8 cellular contexts compared by ENCODE assay signal in genomic region chr15:52331490-52332240, GRCh38. TPM values are rescaled to one million over a fixed set of nuclear protein-coding genes. Genes with fewer than 3 reads are reported as not detected.
DNase-seq lines count a peak whose midpoint lies in the region; ATAC-seq and TF ChIP-seq lines count a peak whose summit lies in the region.

No MANE protein-coding gene starts in this region.

- H3K9me3 Mint-ChIP-seq in activated naive CD8-positive, alpha-beta T cell (ENCODE audit: low read depth) = no peaks in the 10 kb centered on the region
- H3K9me3 Mint-ChIP-seq in immature natural killer cell = no peaks in the 10 kb centered on the region

- no peaks in the 10 kb centered on the region for H3K27me3 Mint-ChIP-seq in activated naive CD8-positive, alpha-beta T cell
- peaks cover 0 to 3% (median 0%) of the 10 kb centered on the region in 3 donors for H3K27me3 Mint-ChIP-seq in immature natural killer cell (ENCODE audit: low read depth in 3 of 3)

- H3K27ac Mint-ChIP-seq in activated naive CD8-positive, alpha-beta T cell = peak overlapping the region; percentile 86
- peak overlapping the region; percentile 74 to 88 (median 78) for H3K27ac Mint-ChIP-seq in immature natural killer cell

- CTCF ChIA-PET in SK-N-SH (lab: Yijun Ruan, JAX) = interaction anchor here (0.5 to 2.8 kb wide), 35 partner anchors 12 to 464 kb away, joined by 3 to 29 read pairs (median 4); partner anchors contain the start of genes MYO5A and MYO5C

- 47% methylated on average over 6 of the region's 6 CpGs for WGBS in SK-N-SH (ENCODE audit: low lambda C conversion rate)

- TF ChIP-seq RAD21 in SK-N-SH (IDR thresholded peaks at IDR 0.05; ENCODE audit: low read length) = peak; percentile 83

- no peaks in the 10 kb centered on the region for H4K20me1 ChIP-seq in SK-N-SH (ENCODE audit: insufficient read depth)

- H3K27ac ChIP-seq in SK-N-SH (ENCODE audit: low read depth in 2 of 2, low read length in 1 of 2) = no peak overlapping the region
- H3K27ac ChIP-seq in tibial artery = no peak overlapping the region

- H2AFZ ChIP-seq in SK-N-SH (ENCODE audit: low read depth) = no peak overlapping the region

- no peaks in the 10 kb centered on the region for H3K79me2 ChIP-seq in SK-N-SH (ENCODE audit: insufficient read depth)

- TF ChIP-seq CTCF in SK-N-SH (IDR thresholded peaks at IDR 0.05) (peak; percentile 63), tibial artery (IDR thresholded peaks at IDR 0.05) (no peak)

- H3K4me2 ChIP-seq in SK-N-SH = no peak overlapping the region

- POLR2A ChIA-PET in SK-N-SH (lab: Yijun Ruan, JAX) = no interaction called here

- H3K27me3 ChIP-seq in SK-N-SH (ENCODE audit: insufficient read depth) (no peaks in the 10 kb centered on the region), tibial artery (no peaks in the 10 kb centered on the region)

- H3K4me3 ChIP-seq in SK-N-SH (ENCODE audit: low read depth in 2 of 2, low read length in 1 of 2) (no peak overlapping the region), tibial artery (no peak overlapping the region)

- intact Hi-C loops in tibial artery (cut with DNase I; ENCODE audit: low total_unique reads) = no loop called here

- H3K36me3 ChIP-seq in SK-N-SH (replicated peaks in 1 of 2; ENCODE audit: control insufficient read depth in 1 of 2, insufficient read depth in 2 of 2, low read length in 1 of 2) (peaks cover 5 to 29% of the 10 kb centered on the region in 2 experiments), tibial artery (peaks cover 27 to 40% (median 37%) of the 10 kb centered on the region in 3 donors)

- in situ Hi-C loops in Caki2 (cut with HindIII; ENCODE audit: low pct_unique_long_range_greater_than_20kb, low sequenced_read_pairs) = no loop called here

- DNase-seq in Caki2 (ENCODE audit: low read depth) (peak; percentile 62), SK-N-SH (peak; percentile 48), immature natural killer cell (peak; percentile 34 to 64 (median 51)), tibial artery (no peak)
- DNase-seq in stimulated activated CD8-positive, alpha-beta memory T cell treated with anti-CD3 and anti-CD28 coated beads, Interleukin-12 subunit alpha, Interleukin-12 subunit beta, amount 100 ng/mL, for 4 hours (ENCODE audit: low read depth) = peak; percentile 3

- H3K9me3 ChIP-seq in SK-N-SH = no peaks in the 10 kb centered on the region
- no peaks in the 10 kb centered on the region for H3K9me3 ChIP-seq in tibial artery

- H3K9ac ChIP-seq in SK-N-SH = no peak overlapping the region

- H3K4me1 Mint-ChIP-seq in activated naive CD8-positive, alpha-beta T cell (ENCODE audit: low read depth) = peaks cover 14% of the 10 kb centered on the region
- peaks cover 12 to 19% of the 10 kb centered on the region in 2 donors for H3K4me1 Mint-ChIP-seq in immature natural killer cell

- H3K4me3 Mint-ChIP-seq in activated naive CD8-positive, alpha-beta T cell = no peak overlapping the region
- H3K4me3 Mint-ChIP-seq in immature natural killer cell = peak overlapping the region; percentile 53 to 74 (median 60)

- peaks cover 5% of the 10 kb centered on the region for H3F3A ChIP-seq in SK-N-SH (replicated peaks; ENCODE audit: insufficient read depth)

- peaks cover 14% of the 10 kb centered on the region for H3K36me3 Mint-ChIP-seq in activated naive CD8-positive, alpha-beta T cell
- peaks cover 13 to 32% (median 32%) of the 10 kb centered on the region in 3 donors for H3K36me3 Mint-ChIP-seq in immature natural killer cell

- no peak for TF ChIP-seq EP300 in SK-N-SH (IDR thresholded peaks at IDR 0.05; ENCODE audit: borderline replicate concordance in 1 of 2, low read depth in 1 of 2, low read length in 1 of 2)

- H3K9me2 ChIP-seq in SK-N-SH = no peaks in the 10 kb centered on the region

- peaks cover 3 to 10% of the 10 kb centered on the region in 2 experiments; a peak in 3 of 4 replicates for H3K4me1 ChIP-seq in SK-N-SH (ENCODE audit: control insufficient read depth in 1 of 2, insufficient read depth in 2 of 2, low read depth in 1 of 2, low read length in 1 of 2)
- H3K4me1 ChIP-seq in tibial artery = no peaks in the 10 kb centered on the region

- peak; percentile 93 for ATAC-seq in GM19351 (IDR thresholded peaks at IDR 0.05; ENCODE audit: unreplicated experiment)
- peak; percentile 95 for ATAC-seq in HG03457 (IDR thresholded peaks at IDR 0.05; ENCODE audit: unreplicated experiment)

TF ChIP-seq in SK-N-SH, 30 proteins besides CTCF, POLR2A, EP300 and RAD21:
- TF ChIP-seq TCF12 (IDR thresholded peaks at IDR 0.05) (peak; percentile 27; the same call in 1 of the 2 replicates), GATA2 (CRISPR knock-in tag; IDR thresholded peaks at IDR 0.05) (peak; percentile 80), SMC3 (IDR thresholded peaks at IDR 0.05; ENCODE audit: low read depth, low read length) (peak; percentile 77), MAX (IDR thresholded peaks at IDR 0.05; ENCODE audit: low read depth) (0 out of 2 replicates have a peak, but pooled peaks have one; percentile 13), MXI1 (IDR thresholded peaks at IDR 0.05; ENCODE audit: low read depth, low read length) (peak; percentile 64), MEF2A (IDR thresholded peaks at IDR 0.05; ENCODE audit: borderline replicate concordance, low read depth) (no peak), SIN3A (IDR thresholded peaks at IDR 0.05; ENCODE audit: borderline replicate concordance, low read depth, low read length) (no peak), EZH2phosphoT487 (IDR thresholded peaks at IDR 0.05; ENCODE audit: borderline replicate concordance, low read depth) (no peak), USF2 (IDR thresholded peaks at IDR 0.05; ENCODE audit: borderline replicate concordance, low read depth, low read length) (no peak)

RNA-seq across cellular contexts. Expression of gene MYO5C, which starts 36.1 kb away (rescaled TPM):
- total RNA-seq in Caki2 (2014; rRNA removed; shearing (Covaris generic); ENCODE audit: low replicate concordance) = 0.72 and 1.6 TPM in 2 replicates
- 0.99 and 1.1 TPM in 2 replicates for polyA plus RNA-seq in SK-N-SH (2012; rRNA removed)
- 0.85 and 0.96 TPM in 2 replicates for polyA plus RNA-seq in SK-N-SH (2012; cell fraction: cytosol; rRNA removed)
- 1.1 and 1.8 TPM in 2 replicates for polyA plus RNA-seq in SK-N-SH (2012; cell fraction: nucleus; rRNA removed)
- under 1 TPM in 1 of 3 donors, not detected in 2; 0.19 TPM for polyA plus RNA-seq in immature natural killer cell

Comparison
In these comparisons a context has a peak if more than half of its experiments do, and no peak if none do; other contexts are left out.
1. DNase-seq: peak in Caki2 (single experiment), SK-N-SH (single experiment), immature natural killer cell (3 of 3) and stimulated activated CD8-positive, alpha-beta memory T cell treated with anti-CD3 and anti-CD28 coated beads, Interleukin-12 subunit alpha, Interleukin-12 subunit beta, amount 100 ng/mL, for 4 hours (single experiment); none in tibial artery (0 of 2).